In genomic region chr1:2103901-2104590, GRCh38 we compare ENCODE assay signal across 23 cellular contexts. TPM values are rescaled to one million over a fixed set of nuclear protein-coding genes. Genes with fewer than 3 reads are reported as not detected.
DNase-seq lines count a peak whose midpoint lies in the region; ATAC-seq lines count a peak whose summit lies in the region.
"Had no signal": no experiment of that assay in that cellular context is flagged by ENCODE, and none has a peak within 500 bp of the region (broad histone marks: within the 10 kb centered on the region; RNA-seq: fewer than 3 reads in every experiment).

No MANE protein-coding gene starts in this region.

- peaks cover 23% of the 10 kb centered on the region for H3K4me1 Mint-ChIP-seq in stimulated activated memory B cell treated with anti-CD40 and anti-IgM and Interleukin-4, amounts not matched to agents 10 μg/mL and 1 μg/mL and 100 μg/mL, for 72 hours

- DNase-seq in DMS79 treated with DMSO at 0.1 percent for 48 hours (lab: John Stamatoyannopoulos, UW) (peak; percentile 23), DMS79 (lab: John Stamatoyannopoulos, UW) (no peak), left kidney (ENCODE audit: low read depth, low spot score) (peak; percentile 19), NCI-H1105 treated with DMSO at 0.1 percent for 48 hours (lab: John Stamatoyannopoulos, UW) (no peak), H4 (ENCODE audit: low spot score) (no peak)
- DNase-seq: activated CD4-positive, alpha-beta T cell treated with anti-CD3 and anti-CD28 coated beads, Interleukin-2, amount 50 U/mL, for 4 hours; activated naive CD4-positive, alpha-beta T cell treated with anti-CD3 and anti-CD28 coated beads, Interleukin-2, amount 50 U/mL, for 16 hours; CD4-positive, alpha-beta memory T cell; cerebellar nuclear complex; NCI-H1092; sigmoid colon; stimulated activated CD4-positive, alpha-beta T cell treated with anti-CD3 and anti-CD28 coated beads, Interleukin-4, amount 100 ng/mL, for 4 hours; stimulated activated naive CD4-positive, alpha-beta T cell treated with Interleukin-2 at 50 U/mL for 16 hours; T-cell; testis had no signal

- H3K27ac ChIP-seq in duodenal mucosa (ENCODE audit: low read depth, low read length), result peak overlapping the region; percentile 50
- H3K27ac ChIP-seq: 22Rv1, neutrophil, prostate gland, sigmoid colon, testis had no signal

- H3K27me3 ChIP-seq in duodenal mucosa (ENCODE audit: control insufficient read depth in 1 of 2, insufficient read depth in 2 of 2, low read length in 2 of 2), result no peaks in the 10 kb centered on the region
- H3K27me3 ChIP-seq: dorsolateral prefrontal cortex, neutrophil, testis had no signal

- H3K27me3 Mint-ChIP-seq in stimulated activated memory B cell treated with anti-CD40 and anti-IgM and Interleukin-4, amounts not matched to agents 10 μg/mL and 1 μg/mL and 100 μg/mL, for 72 hours, result no peaks in the 10 kb centered on the region
- H3K27me3 Mint-ChIP-seq: CD4-positive, alpha-beta memory T cell; memory B cell; T-cell had no signal

- H3K9me3 ChIP-seq in duodenal mucosa (ENCODE audit: control insufficient read depth in 1 of 2, low read length in 2 of 2), result no peaks in the 10 kb centered on the region
- H3K9me3 ChIP-seq: neutrophil, prostate gland, sigmoid colon, testis had no signal

- H3K36me3 Mint-ChIP-seq in stimulated activated memory B cell treated with anti-CD40 and anti-IgM and Interleukin-4, amounts not matched to agents 10 μg/mL and 1 μg/mL and 100 μg/mL, for 72 hours, result peaks cover 16% of the 10 kb centered on the region

- peak overlapping the region; percentile 28 for H3K27ac Mint-ChIP-seq in stimulated activated memory B cell treated with anti-CD40 and anti-IgM and Interleukin-4, amounts not matched to agents 10 μg/mL and 1 μg/mL and 100 μg/mL, for 72 hours
- H3K27ac Mint-ChIP-seq: memory B cell, T-cell had no signal

- H3K36me3 ChIP-seq in duodenal mucosa (ENCODE audit: control insufficient read depth in 1 of 2, insufficient read depth in 2 of 2, low read length in 2 of 2), result peaks cover 0 to 28% of the 10 kb centered on the region in 2 donors
- H3K36me3 ChIP-seq: neutrophil, prostate gland, sigmoid colon had no signal

- no peaks in the 10 kb centered on the region for H3K9me3 Mint-ChIP-seq in stimulated activated memory B cell treated with anti-CD40 and anti-IgM and Interleukin-4, amounts not matched to agents 10 μg/mL and 1 μg/mL and 100 μg/mL, for 72 hours
- H3K9me3 Mint-ChIP-seq: memory B cell, T-cell had no signal

- peaks cover 11 to 16% of the 10 kb centered on the region in 2 donors for H3K4me1 ChIP-seq in duodenal mucosa (ENCODE audit: control insufficient read depth in 1 of 2, insufficient read depth in 2 of 2, low read length in 2 of 2)
- H3K4me1 ChIP-seq: prostate gland, sigmoid colon, testis had no signal

- no peak overlapping the region for H3K4me3 ChIP-seq in duodenal mucosa (ENCODE audit: low read depth in 1 of 2, low read length in 2 of 2)
- H3K4me3 ChIP-seq: dorsolateral prefrontal cortex, prostate gland, sigmoid colon, testis had no signal

- H3K9ac ChIP-seq in duodenal mucosa (ENCODE audit: low read depth in 1 of 2, low read length in 2 of 2), result peak overlapping the region in 1 of 2 donors; percentile 6

- H3K4me3 Mint-ChIP-seq in stimulated activated memory B cell treated with anti-CD40 and anti-IgM and Interleukin-4, amounts not matched to agents 10 μg/mL and 1 μg/mL and 100 μg/mL, for 72 hours, result no peak overlapping the region
- H3K4me3 Mint-ChIP-seq: memory B cell, T-cell had no signal

- ATAC-seq in stimulated activated memory B cell treated with anti-CD40 and anti-IgM and Interleukin-4, amounts not matched to agents 10 μg/mL and 1 μg/mL and 100 μg/mL, for 72 hours, result no peak
- ATAC-seq in GM21390 (IDR thresholded peaks at IDR 0.05; ENCODE audit: unreplicated experiment), result no peak
- ATAC-seq: T-cell had no signal

RNA-seq across cellular contexts. Expression of gene PRKCZ, which starts 53.8 kb away (rescaled TPM):
- 8.9 and 11.4 TPM in 2 replicates for total RNA-seq in H4 (2014; rRNA removed; shearing (Covaris generic))

Comparison
In these comparisons a context has a peak if more than half of its experiments do, and no peak if none do; other contexts are left out.
1. DNase-seq: peak in DMS79 treated with DMSO at 0.1 percent for 48 hours (single experiment) and left kidney (single experiment); none in DMS79 (single experiment), NCI-H1105 treated with DMSO at 0.1 percent for 48 hours (single experiment) and H4 (single experiment).